In the genomic region with DNA sequence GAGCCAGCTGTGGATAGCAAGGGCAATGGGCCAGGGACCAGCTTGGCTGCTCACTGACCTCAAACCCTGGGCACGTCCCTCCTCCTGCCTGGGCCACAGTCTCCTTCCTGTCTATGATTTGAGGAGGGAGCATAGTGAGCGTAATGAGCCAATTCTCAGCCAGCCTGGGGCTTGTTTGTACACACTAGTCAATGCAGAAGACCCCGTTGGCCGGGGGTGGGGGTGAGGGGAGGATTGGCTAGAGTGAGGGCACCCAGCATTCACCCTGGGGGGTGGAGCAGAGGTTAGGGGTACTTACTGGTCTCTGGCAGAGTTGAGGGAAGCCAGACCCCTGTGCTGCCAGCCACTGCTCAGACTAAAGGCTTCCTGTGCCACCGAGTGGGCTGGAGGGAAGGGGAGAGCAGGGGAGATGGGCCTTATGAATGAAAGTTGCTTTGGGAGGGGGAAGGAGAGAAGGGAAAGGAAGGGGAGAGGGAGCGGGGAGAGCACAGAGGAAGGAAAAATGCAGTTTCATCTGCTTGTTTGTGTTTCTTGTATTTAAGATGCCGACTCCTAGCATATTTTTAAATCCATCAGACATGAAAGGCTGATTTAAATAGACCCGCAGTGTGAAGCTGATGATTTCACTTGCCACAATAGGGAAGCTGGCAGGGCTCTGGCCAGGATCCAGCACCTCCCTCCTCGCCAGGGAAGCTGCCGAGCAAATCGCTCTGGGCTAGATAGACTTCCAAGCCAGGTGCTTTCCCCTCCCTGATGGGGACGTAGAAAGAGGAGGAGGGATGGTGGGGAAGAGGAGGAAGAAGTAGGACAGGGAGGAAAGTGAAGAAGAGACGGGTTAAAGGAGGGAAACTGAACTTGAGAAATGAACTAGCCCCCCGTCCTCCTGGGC, we compare ENCODE assay signal across 9 cellular contexts.
DNase-seq lines count a peak whose midpoint lies in the region; ATAC-seq lines count a peak whose summit lies in the region.
"Had no signal": no experiment of that assay in that cellular context is flagged by ENCODE, and none has a peak within 500 bp of the region (broad histone marks: within the 10 kb centered on the region; RNA-seq: fewer than 3 reads in every experiment).

No MANE protein-coding gene starts in this region.

- no peak for ATAC-seq in GM21381 (IDR thresholded peaks at IDR 0.05; ENCODE audit: unreplicated experiment)
- ATAC-seq in GM19351 (IDR thresholded peaks at IDR 0.05; ENCODE audit: unreplicated experiment) = no peak

- peak; percentile 37 for DNase-seq in HT-29 (ENCODE audit: low spot score)
- DNase-seq in NCI-H748 treated with DMSO at 0.1 percent for 48 hours (lab: John Stamatoyannopoulos, UW) = peak; percentile 50
- DNase-seq in globus pallidus (ENCODE audit: low spot score) = peak; percentile 19
- peak; percentile 60 for DNase-seq in renal cortical epithelial cell (ENCODE audit: low read depth)
- DNase-seq in GM19238 (ENCODE audit: insufficient read length, low spot score) = no peak
- DNase-seq in activated T-cell treated with anti-CD3 and anti-CD28 coated beads, Interleukin-2, amount 50 U/mL, for 1 hour = no peak
- DNase-seq: immature natural killer cell had no signal

Comparison
In these comparisons a context has a peak if more than half of its experiments do, and no peak if none do; other contexts are left out.
1. DNase-seq: peak in HT-29 (single experiment), NCI-H748 treated with DMSO at 0.1 percent for 48 hours (single experiment), globus pallidus (single experiment) and renal cortical epithelial cell (single experiment); none in GM19238 (single experiment) and activated T-cell treated with anti-CD3 and anti-CD28 coated beads, Interleukin-2, amount 50 U/mL, for 1 hour (single experiment).